ENCODE assay signal across 24 cellular contexts in genomic region chr17:72691017-72691416, GRCh38.
A peak's percentile ranks its signal among the peaks of the same experiment; 100 is the strongest.
DNase-seq lines count a peak whose midpoint lies in the region; ATAC-seq, FAIRE-seq and TF ChIP-seq lines count a peak whose summit lies in the region.
"Had no signal": no experiment of that assay in that cellular context is flagged by ENCODE, and none has a peak within 500 bp of the region (broad histone marks: within the 10 kb centered on the region; RNA-seq: fewer than 3 reads in every experiment).

No MANE protein-coding gene starts in this region.

- H3K36me3 Mint-ChIP-seq in HFFc6 (ENCODE audit: low read depth) (peaks cover 8% of the 10 kb centered on the region), Caco-2 (ENCODE audit: insufficient read depth, unreplicated experiment) (no peaks in the 10 kb centered on the region)

- BruUV-seq in GM12878 (replicated peaks; lab: Mats Ljungman, UMichigan) (no TSS peak), Caco-2 (replicated peaks; lab: Mats Ljungman, UMichigan) (no TSS peak)

- H3K36me3 ChIP-seq in GM12878 (ENCODE audit: control insufficient read depth in 2 of 2, insufficient read depth in 2 of 2, low read length in 1 of 2) (no peaks in the 10 kb centered on the region; a peak in 1 of 4 replicates), Caco-2 (ENCODE audit: control insufficient read depth, insufficient read depth, low read length) (no peaks in the 10 kb centered on the region)
- H3K36me3 ChIP-seq: SJSA1 had no signal

- 90% methylated on average over 3 of the region's 3 CpGs for WGBS in GM12878 (ENCODE audit: insufficient coverage, insufficient replicate concordance, low lambda C conversion rate, missing lambda C conversion rate)

- TF ChIP-seq CTCF in HFFc6 (IDR thresholded peaks at IDR 0.05) = no peak
- no peak for TF ChIP-seq CTCF in GM12878 (IDR thresholded peaks at IDR 0.05 in 2 of 3, conservative IDR thresholded peaks at IDR 0.05 in 1 of 3; ENCODE audit: control insufficient read depth in 2 of 3, extremely low read depth in 1 of 3, insufficient read depth in 1 of 3, low read depth in 3 of 3, low read length in 3 of 3)
- TF ChIP-seq CTCF in Caco-2 (IDR thresholded peaks at IDR 0.05; ENCODE audit: insufficient read depth in 1 of 2, low read depth in 1 of 2, low read length in 1 of 2, severe bottlenecking in 1 of 2, unreplicated experiment in 1 of 2) = no peak

- intact Hi-C loops in cardiac septum (cut with DNase I) (no loop called here), left cardiac atrium (cut with DNase I) (no loop called here), GM12878 (cut with micrococcal nuclease; ENCODE audit: unreplicated experiment) (no loop called here), posterior vena cava (cut with DNase I) (no loop called here), Caco-2 (cut with micrococcal nuclease; ENCODE audit: unreplicated experiment) (no loop called here)

- no peaks in the 10 kb centered on the region for H3K4me1 ChIP-seq in GM12878 (ENCODE audit: control insufficient read depth, insufficient read depth, low read length)
- peaks cover 3% of the 10 kb centered on the region for H3K4me1 ChIP-seq in Caco-2

- H4K20me1 ChIP-seq in GM12878 (ENCODE audit: control insufficient read depth, insufficient read depth) = no peaks in the 10 kb centered on the region

- no peak overlapping the region for H3K9ac ChIP-seq in GM12878 (ENCODE audit: control insufficient read depth, insufficient read depth, low read length)

- RAD21 ChIA-PET in GM12878 (lab: Charles Lee; ENCODE audit: unreplicated experiment) = interaction anchor here (0.8 to 1.7 kb wide), 2 partner anchors 36 to 501 kb away, joined by 3 to 5 read pairs; no protein-coding TSS in a partner anchor

- H3K27ac ChIP-seq in GM12878 (ENCODE audit: control insufficient read depth, insufficient read depth) = 0 out of 2 replicates have a peak overlapping the region, but pooled peaks have one; percentile 4
- H3K27ac ChIP-seq: SJSA1 had no signal

- peaks cover 26% of the 10 kb centered on the region for H3K4me1 Mint-ChIP-seq in HFFc6 (ENCODE audit: low read depth)
- H3K4me1 Mint-ChIP-seq in Caco-2 (ENCODE audit: low read depth, unreplicated experiment) = no peaks in the 10 kb centered on the region
- H3K4me1 Mint-ChIP-seq: B cell; CD4-positive, CD25-positive, alpha-beta regulatory T cell; H9 had no signal

- FAIRE-seq in GM12878 (lab: Jason Lieb, UNC) = no peak
- FAIRE-seq: RCC 7860 had no signal

- peak overlapping the region; percentile 73 for H3K27ac Mint-ChIP-seq in HFFc6
- no peak overlapping the region for H3K27ac Mint-ChIP-seq in Caco-2 (ENCODE audit: unreplicated experiment)
- H3K27ac Mint-ChIP-seq: B cell, H9 had no signal

- 0 out of 2 replicates have a peak overlapping the region, but pooled peaks have one; percentile 26 for H3K4me3 Mint-ChIP-seq in HFFc6
- H3K4me3 Mint-ChIP-seq in Caco-2 (ENCODE audit: unreplicated experiment) = no peak overlapping the region
- H3K4me3 Mint-ChIP-seq: B cell; CD4-positive, CD25-positive, alpha-beta regulatory T cell; H9 had no signal

- DNase-seq in cardiac septum (ENCODE audit: low spot score) (peak; percentile 39), left cardiac atrium (no peak), HFFc6 (no peak), GM12878 (ENCODE audit: low read depth, low spot score) (no peak), posterior vena cava (ENCODE audit: low spot score) (peak; percentile 31), HT-29 (ENCODE audit: low spot score) (no peak), Caco-2 (no peak), DMS79 (lab: John Stamatoyannopoulos, UW) (no peak)
- DNase-seq: 8988T; CD4-positive, CD25-positive, alpha-beta regulatory T cell; COR-L47; H9; Kasumi-1; NCI-H1694 treated with DMSO at 0.1 percent for 48 hours; NCI-H2081 treated with DMSO at 0.1 percent for 48 hours; NCI-H2171 treated with DMSO at 0.1 percent for 48 hours; NCI-H524 treated with DMSO at 0.1 percent for 48 hours; NCI-H82; SW 1271; T-helper 2 cell had no signal

- H3K79me2 ChIP-seq in GM12878 (ENCODE audit: control insufficient read depth, insufficient read depth, low read length) = no peaks in the 10 kb centered on the region

- in situ Hi-C loops in GM12878 (cut with MboI) = no loop called here

- H3K27me3 ChIP-seq in GM12878 (replicated peaks in 1 of 2; ENCODE audit: control insufficient read depth in 2 of 2, insufficient read depth in 2 of 2, low read length in 1 of 2) (no peaks in the 10 kb centered on the region), Caco-2 (replicated peaks; ENCODE audit: control insufficient read depth, insufficient read depth, low read length) (no peaks in the 10 kb centered on the region)
- H3K27me3 ChIP-seq: SJSA1 had no signal

- SMC1A ChIA-PET in GM12878 (lab: Charles Lee; ENCODE audit: uncharacterized antibody, unreplicated experiment) = interaction anchor here (1.2 kb wide), 1 partner anchor 26 kb away, joined by 3 read pairs; no protein-coding TSS in a partner anchor

- no peak for ATAC-seq in left cardiac atrium
- ATAC-seq in GM12878 = no peak
- ATAC-seq: Right ventricle myocardium inferior had no signal

- H3K9me3 Mint-ChIP-seq in HFFc6 (no peaks in the 10 kb centered on the region), Caco-2 (ENCODE audit: unreplicated experiment) (no peaks in the 10 kb centered on the region)

- no peak for TF ChIP-seq EP300 in GM12878 (IDR thresholded peaks at IDR 0.05; ENCODE audit: borderline replicate concordance in 1 of 2, control insufficient read depth in 1 of 2, low read depth in 2 of 2, low read length in 2 of 2)

- no peak overlapping the region for H2AFZ ChIP-seq in GM12878 (ENCODE audit: control insufficient read depth, low read depth, low read length)

- CTCF ChIA-PET in GM12878 (lab: Yijun Ruan, JAX) (interaction anchor here (0.9 to 1.6 kb wide), 2 partner anchors 131 to 134 kb away, joined by 3 to 4 read pairs; no protein-coding TSS in a partner anchor), Caco-2 (lab: Charles Lee) (interaction anchor here (0.5 to 0.8 kb wide), 2 partner anchors 34 to 776 kb away, joined by 3 read pairs; no protein-coding TSS in a partner anchor)

- no peak overlapping the region for H3K4me2 ChIP-seq in GM12878 (ENCODE audit: control insufficient read depth, insufficient read depth)

- TF ChIP-seq RAD21 in GM12878 (IDR thresholded peaks at IDR 0.05; ENCODE audit: insufficient read depth, low read depth, low read length) = no peak

- H3K9me3 ChIP-seq in GM12878 (replicated peaks; ENCODE audit: control insufficient read depth, insufficient read depth, low read length) = no peaks in the 10 kb centered on the region
- no peaks in the 10 kb centered on the region for H3K9me3 ChIP-seq in Caco-2
- H3K9me3 ChIP-seq: SJSA1 had no signal

- H3K27me3 Mint-ChIP-seq in HFFc6 (ENCODE audit: insufficient read depth) (peaks cover 2% of the 10 kb centered on the region), Caco-2 (ENCODE audit: insufficient read depth, unreplicated experiment) (no peaks in the 10 kb centered on the region)
- H3K27me3 Mint-ChIP-seq: B cell; CD4-positive, CD25-positive, alpha-beta regulatory T cell had no signal

- no peak for TF ChIP-seq POLR2A in GM12878 (IDR thresholded peaks at IDR 0.05; ENCODE audit: low read depth, low read length)

- POLR2A ChIA-PET in GM12878 (lab: Charles Lee) = no interaction called here
- POLR2A ChIA-PET in Caco-2 (lab: Charles Lee) = no interaction called here

- H3K4me3 ChIP-seq in GM12878 (no peak overlapping the region), Caco-2 (ENCODE audit: low read depth, low read length) (no peak overlapping the region)
- H3K4me3 ChIP-seq: SJSA1 had no signal

TF ChIP-seq in GM12878, 131 proteins besides CTCF, POLR2A, EP300 and RAD21 (continues in another document):
- no peak for TF ChIP-seq ZBTB40 (IDR thresholded peaks at IDR 0.05; ENCODE audit: borderline replicate concordance)
- TF ChIP-seq CREB1 (IDR thresholded peaks at IDR 0.05; ENCODE audit: low read depth) = no peak

Comparison
In these comparisons a context has a peak if more than half of its experiments do, and no peak if none do; other contexts are left out.
1. DNase-seq: peak in cardiac septum (single experiment) and posterior vena cava (single experiment); none in left cardiac atrium (single experiment), HFFc6 (single experiment), GM12878 (single experiment), HT-29 (single experiment), Caco-2 (0 of 2) and DMS79 (single experiment).